3 cellular contexts compared by ENCODE assay signal in the genomic region with DNA sequence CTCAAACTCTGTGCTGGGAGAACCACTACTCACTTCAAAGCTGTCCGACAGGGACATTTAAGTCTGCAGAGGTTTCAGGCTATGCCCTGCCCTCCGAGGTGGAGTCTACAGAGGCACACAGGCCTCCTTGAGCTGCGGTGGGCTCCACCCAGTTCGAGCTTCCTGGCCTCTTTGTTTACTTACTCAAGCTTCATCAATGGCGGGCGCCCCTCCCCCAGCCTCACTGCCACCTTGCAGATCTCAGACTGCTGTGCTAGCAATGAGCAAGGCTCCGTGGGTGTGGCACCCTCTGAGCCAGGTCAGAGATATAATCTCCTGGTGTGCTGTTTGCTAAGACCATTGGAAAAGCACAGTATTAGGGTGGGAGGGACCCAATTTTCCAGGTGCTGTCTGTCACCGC. TPM values are rescaled to one million over a fixed set of nuclear protein-coding genes. Genes with fewer than 3 reads are reported as not detected.
"Had no signal": no experiment of that assay in that cellular context is flagged by ENCODE, and none has a peak within 500 bp of the region (broad histone marks: within the 10 kb centered on the region; RNA-seq: fewer than 3 reads in every experiment).

No MANE protein-coding gene starts in this region.

RNA-seq across cellular contexts. Expression of gene HGD, which starts 56.0 kb away (rescaled TPM):
- total RNA-seq: activated naive CD4-positive, alpha-beta T cell treated with anti-CD3 and anti-CD28 coated beads for 36 hours; gastroesophageal sphincter had no signal
- polyA plus RNA-seq: fibroblast of lung had no signal
